In the genomic region with DNA sequence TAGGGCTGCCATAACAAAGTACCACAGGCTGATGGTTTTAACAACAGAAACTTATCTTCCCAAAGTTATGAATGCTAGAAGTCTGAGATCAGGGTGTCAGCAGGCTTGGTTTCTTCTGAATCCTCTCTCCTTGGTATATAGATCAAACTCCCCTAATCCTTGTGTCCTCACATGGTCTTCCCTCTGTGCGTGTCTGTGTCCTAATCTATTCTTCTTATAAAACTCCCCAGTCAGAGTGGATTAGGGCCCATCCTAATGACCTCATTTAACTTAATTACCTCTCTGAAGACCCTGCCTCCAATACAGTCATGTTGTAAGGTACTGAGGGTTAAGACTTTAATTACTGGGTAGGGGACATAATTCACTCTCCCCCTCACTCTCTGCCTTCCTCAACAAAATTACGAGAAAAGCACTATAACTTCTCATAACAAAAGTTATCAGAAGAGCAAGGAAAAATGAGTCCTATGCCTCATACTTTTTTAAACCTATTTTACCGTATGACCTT, we compare ENCODE assay signal across 18 cellular contexts.
DNase-seq lines count a peak whose midpoint lies in the region; ATAC-seq, FAIRE-seq and TF ChIP-seq lines count a peak whose summit lies in the region.
"Had no signal": no experiment of that assay in that cellular context is flagged by ENCODE, and none has a peak within 500 bp of the region (broad histone marks: within the 10 kb centered on the region; RNA-seq: fewer than 3 reads in every experiment).

No MANE protein-coding gene starts in this region.

- intact Hi-C loops in sigmoid colon (cut with DNase I) (no loop called here), kidney (cut with DNase I) (no loop called here)

- H3K27ac ChIP-seq in iPS-20b (ENCODE audit: low read length) (peak overlapping the region; percentile 24), sigmoid colon (peak overlapping the region; percentile 15 to 98 (median 97)), kidney (ENCODE audit: low read depth in 2 of 2, low read length in 2 of 2) (no peak overlapping the region), upper lobe of left lung (no peak overlapping the region)
- H3K27ac ChIP-seq: GM23248 had no signal

- ATAC-seq in upper lobe of left lung (ENCODE audit: low FRiP score in 2 of 2) = no peak
- ATAC-seq: K562 had no signal

- peaks cover 87% of the 10 kb centered on the region for H3K36me3 ChIP-seq in iPS-20b (ENCODE audit: insufficient read depth, low read depth, low read length)
- no peaks in the 10 kb centered on the region for H3K36me3 ChIP-seq in sigmoid colon
- H3K36me3 ChIP-seq in kidney (ENCODE audit: control insufficient read depth in 1 of 2, insufficient read depth in 2 of 2, low read length in 2 of 2) = no peaks in the 10 kb centered on the region
- no peaks in the 10 kb centered on the region for H3K36me3 ChIP-seq in upper lobe of left lung
- H3K36me3 ChIP-seq in H7 (replicated peaks; ENCODE audit: control insufficient read depth, insufficient read depth, low read length) = peaks cover 4% of the 10 kb centered on the region; the same call in 1 of the 2 replicates

- TF ChIP-seq EP300 in sigmoid colon (IDR thresholded peaks at IDR 0.05) = no peak
- TF ChIP-seq EP300 in upper lobe of left lung (IDR thresholded peaks at IDR 0.05) = no peak

- H3K9me3 ChIP-seq in iPS-20b (ENCODE audit: insufficient read depth, low read depth, low read length) = no peaks in the 10 kb centered on the region
- no peaks in the 10 kb centered on the region for H3K9me3 ChIP-seq in sigmoid colon
- H3K9me3 ChIP-seq in kidney (ENCODE audit: control insufficient read depth in 1 of 2, low read length in 2 of 2) = no peaks in the 10 kb centered on the region
- H3K9me3 ChIP-seq in upper lobe of left lung = no peaks in the 10 kb centered on the region

- H3K4me3 ChIP-seq in iPS-20b (ENCODE audit: low read length) = no peak overlapping the region
- no peak overlapping the region for H3K4me3 ChIP-seq in sigmoid colon
- H3K4me3 ChIP-seq in kidney (ENCODE audit: low read length in 2 of 2) = no peak overlapping the region
- H3K4me3 ChIP-seq in upper lobe of left lung = no peak overlapping the region
- H3K4me3 ChIP-seq in H7 (ENCODE audit: insufficient read depth, low read depth, low read length) = no peak overlapping the region
- H3K4me3 ChIP-seq: GM23248, K562 had no signal

- H3K9ac ChIP-seq in iPS-20b (ENCODE audit: low read depth, low read length) (no peak overlapping the region), kidney (ENCODE audit: low read length in 2 of 2) (no peak overlapping the region)
- H3K9ac ChIP-seq: GM23248 had no signal

- H3K27me3 ChIP-seq in iPS-20b (ENCODE audit: insufficient read depth, low read length) = no peaks in the 10 kb centered on the region
- no peaks in the 10 kb centered on the region for H3K27me3 ChIP-seq in sigmoid colon
- H3K27me3 ChIP-seq in upper lobe of left lung = no peaks in the 10 kb centered on the region
- H3K27me3 ChIP-seq in H7 (ENCODE audit: control insufficient read depth, insufficient read depth, low read length) = no peaks in the 10 kb centered on the region

- no peak for DNase-seq in D721Med (ENCODE audit: insufficient read length, low spot score)
- peak; percentile 97 for DNase-seq in NCI-H82 treated with DMSO at 0.1 percent for 48 hours (lab: John Stamatoyannopoulos, UW; ENCODE audit: unreplicated experiment)
- no peak for DNase-seq in sigmoid colon
- no peak for DNase-seq in dermis blood vessel endothelial cell
- no peak for DNase-seq in kidney
- no peak for DNase-seq in upper lobe of left lung
- DNase-seq in H7 = no peak
- DNase-seq: 8988T, DMS153, GDM1, GM23248, NCI-H1105 treated with DMSO at 0.1 percent for 48 hours, NCI-H1694 treated with DMSO at 0.1 percent for 48 hours, NCI-H774, SHP77 had no signal

- TF ChIP-seq POLR2A in sigmoid colon (IDR thresholded peaks at IDR 0.05) (no peak), upper lobe of left lung (IDR thresholded peaks at IDR 0.05) (no peak)

- WGBS in sigmoid colon, 2 donors = 91 to 92% methylated on average over 3 of the region's 3 CpGs
- WGBS in upper lobe of left lung, 2 donors = 91 to 96% methylated on average over 3 of the region's 3 CpGs

- FAIRE-seq in D721Med (lab: Jason Lieb, UNC) (peak; percentile 94), kidney (lab: Jason Lieb, UNC) (no peak)
- FAIRE-seq: GM19239, K562 had no signal

- peaks cover 39% of the 10 kb centered on the region; the same call in 1 of the 2 replicates for H3K4me1 ChIP-seq in iPS-20b (ENCODE audit: insufficient read depth, low read length)
- H3K4me1 ChIP-seq in sigmoid colon = peaks cover 0 to 89% (median 65%) of the 10 kb centered on the region in 4 donors
- no peaks in the 10 kb centered on the region for H3K4me1 ChIP-seq in kidney (ENCODE audit: control insufficient read depth in 1 of 2, insufficient read depth in 1 of 2, low read depth in 1 of 2, low read length in 2 of 2)
- H3K4me1 ChIP-seq in upper lobe of left lung = peaks cover 0 to 14% (median 8%) of the 10 kb centered on the region in 4 donors

- TF ChIP-seq CTCF in D721Med (IDR thresholded peaks at IDR 0.05; ENCODE audit: insufficient read depth, missing control alignments) (no peak), sigmoid colon (IDR thresholded peaks at IDR 0.05) (no peak), kidney (IDR thresholded peaks at IDR 0.05; ENCODE audit: borderline replicate concordance, extremely low read depth, insufficient read depth) (no peak), upper lobe of left lung (IDR thresholded peaks at IDR 0.05) (no peak)

Comparison
In these comparisons a context has a peak if more than half of its experiments do, and no peak if none do; other contexts are left out.
1. H3K27ac ChIP-seq: peak in iPS-20b (single experiment) and sigmoid colon (4 of 4); none in kidney (0 of 2) and upper lobe of left lung (0 of 4).